Comparison of ENCODE assay signal across 1 cellular context in the genomic region with DNA sequence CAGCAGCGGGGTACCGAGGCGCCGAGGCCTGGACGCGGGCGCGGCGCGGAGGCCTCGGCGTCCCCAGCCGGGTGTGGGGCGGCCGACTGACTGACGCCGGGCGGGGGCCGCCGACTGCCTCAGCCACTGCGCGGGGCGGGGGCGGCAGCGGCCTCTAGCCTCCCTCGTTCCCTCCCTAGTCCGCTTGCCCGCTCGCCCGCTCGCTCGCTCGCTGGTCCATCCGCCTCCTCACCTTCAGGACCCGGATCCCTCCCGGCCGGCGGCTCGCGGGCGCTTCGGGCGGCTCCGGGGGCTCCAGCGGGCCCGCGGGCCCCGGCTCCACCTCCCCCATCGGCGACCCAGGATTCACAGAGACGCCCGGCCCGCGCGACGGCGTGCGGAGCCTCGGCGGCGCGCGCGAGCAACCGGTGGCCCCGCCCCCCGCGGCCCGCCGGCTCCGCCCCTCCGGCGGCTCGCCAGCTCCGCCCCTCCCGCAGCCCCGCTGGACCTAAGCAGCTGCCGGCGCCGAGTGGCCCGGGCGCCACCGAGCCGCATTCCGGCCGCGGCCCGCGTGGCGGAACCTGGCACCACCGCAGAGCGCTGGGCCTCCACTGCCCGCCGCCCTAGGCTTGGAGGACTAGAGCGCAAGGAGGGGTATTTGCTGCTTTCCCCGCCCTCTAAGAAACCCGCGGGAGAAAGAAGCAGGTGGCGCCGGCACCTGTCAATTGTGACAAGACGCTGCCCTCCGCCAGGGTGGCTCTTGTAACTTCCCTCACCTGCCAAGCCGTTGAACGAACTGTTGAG.
TF ChIP-seq lines count a peak whose summit lies in the region.

No MANE protein-coding gene starts in this region.

TF ChIP-seq in HepG2, 621 proteins besides CTCF, POLR2A, EP300 and RAD21 (continued from another document and continues in another):
- TF ChIP-seq PHF8 (CRISPR knock-in tag; IDR thresholded peaks at IDR 0.05) (peak; percentile 45; the same call in 1 of the 2 replicates), MYC (CRISPR knock-in tag; IDR thresholded peaks at IDR 0.05; ENCODE audit: borderline replicate concordance) (peak; percentile 44; the same call in 1 of the 2 replicates), RFX5 (IDR thresholded peaks at IDR 0.05; ENCODE audit: low read depth, low read length) (0 out of 2 replicates have a peak, but pooled peaks have one; percentile 11), SNRNP70 (IDR thresholded peaks at IDR 0.05; ENCODE audit: low read depth, low read length) (no peak), MED1 (CRISPR knock-in tag; IDR thresholded peaks at IDR 0.05) (peak; percentile 51; the same call in 1 of the 2 replicates), NAIF1 (CRISPR knock-in tag; IDR thresholded peaks at IDR 0.05; ENCODE audit: borderline replicate concordance) (no peak), ZSCAN25 (CRISPR knock-in tag; IDR thresholded peaks at IDR 0.05) (no peak; the same call in 1 of the 2 replicates), ZFP62 (CRISPR knock-in tag; IDR thresholded peaks at IDR 0.05) (no peak), ZKSCAN5 (CRISPR knock-in tag; IDR thresholded peaks at IDR 0.05) (no peak), HNF4G (IDR thresholded peaks at IDR 0.05; ENCODE audit: borderline replicate concordance, low read depth, low read length) (0 out of 2 replicates have a peak, but pooled peaks have one; percentile 12), HNF4G (CRISPR knock-in tag; IDR thresholded peaks at IDR 0.05; ENCODE audit: borderline replicate concordance, low read depth) (no peak), ZNF543 (CRISPR knock-in tag; IDR thresholded peaks at IDR 0.05) (0 out of 2 replicates have a peak, but pooled peaks have one; percentile 10), ZFY (CRISPR knock-in tag; IDR thresholded peaks at IDR 0.05) (peak; percentile 91), NFKBIZ (CRISPR knock-in tag; IDR thresholded peaks at IDR 0.05) (0 out of 2 replicates have a peak, but pooled peaks have one; percentile 35), HOXA5 (CRISPR knock-in tag; IDR thresholded peaks at IDR 0.05) (0 out of 2 replicates have a peak, but pooled peaks have one; percentile 41), SAFB2 (CRISPR knock-in tag; IDR thresholded peaks at IDR 0.05; ENCODE audit: borderline replicate concordance, low read depth) (peak; percentile 11; the same call in 1 of the 2 replicates), POLR2AphosphoS5 (IDR thresholded peaks at IDR 0.05; ENCODE audit: low read depth, low read length) (peak; percentile 45; the same call in 1 of the 2 replicates), ZNF768 (CRISPR knock-in tag; IDR thresholded peaks at IDR 0.05) (peak; percentile 51; the same call in 1 of the 2 replicates), FOXA3 (CRISPR knock-in tag; IDR thresholded peaks at IDR 0.05) (peak; percentile 30; the same call in 1 of the 2 replicates), ZFP37 (CRISPR knock-in tag; IDR thresholded peaks at IDR 0.05; ENCODE audit: borderline replicate concordance) (no peak)
- TF ChIP-seq, protein P1, sequence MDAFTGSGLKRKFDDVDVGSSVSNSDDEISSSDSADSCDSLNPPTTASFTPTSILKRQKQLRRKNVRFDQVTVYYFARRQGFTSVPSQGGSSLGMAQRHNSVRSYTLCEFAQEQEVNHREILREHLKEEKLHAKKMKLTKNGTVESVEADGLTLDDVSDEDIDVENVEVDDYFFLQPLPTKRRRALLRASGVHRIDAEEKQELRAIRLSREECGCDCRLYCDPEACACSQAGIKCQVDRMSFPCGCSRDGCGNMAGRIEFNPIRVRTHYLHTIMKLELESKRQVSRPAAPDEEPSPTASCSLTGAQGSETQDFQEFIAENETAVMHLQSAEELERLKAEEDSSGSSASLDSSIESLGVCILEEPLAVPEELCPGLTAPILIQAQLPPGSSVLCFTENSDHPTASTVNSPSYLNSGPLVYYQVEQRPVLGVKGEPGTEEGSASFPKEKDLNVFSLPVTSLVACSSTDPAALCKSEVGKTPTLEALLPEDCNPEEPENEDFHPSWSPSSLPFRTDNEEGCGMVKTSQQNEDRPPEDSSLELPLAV (CRISPR knock-in tag; conservative IDR thresholded peaks at IDR 0.05; ENCODE audit: low read depth), result no peak
- TF ChIP-seq, protein P2, sequence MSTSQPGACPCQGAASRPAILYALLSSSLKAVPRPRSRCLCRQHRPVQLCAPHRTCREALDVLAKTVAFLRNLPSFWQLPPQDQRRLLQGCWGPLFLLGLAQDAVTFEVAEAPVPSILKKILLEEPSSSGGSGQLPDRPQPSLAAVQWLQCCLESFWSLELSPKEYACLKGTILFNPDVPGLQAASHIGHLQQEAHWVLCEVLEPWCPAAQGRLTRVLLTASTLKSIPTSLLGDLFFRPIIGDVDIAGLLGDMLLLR (CRISPR knock-in tag; IDR thresholded peaks at IDR 0.05), result peak; percentile 51; the same call in 1 of the 2 replicates
- TF ChIP-seq, protein P3, sequence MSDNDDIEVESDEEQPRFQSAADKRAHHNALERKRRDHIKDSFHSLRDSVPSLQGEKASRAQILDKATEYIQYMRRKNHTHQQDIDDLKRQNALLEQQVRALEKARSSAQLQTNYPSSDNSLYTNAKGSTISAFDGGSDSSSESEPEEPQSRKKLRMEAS (IDR thresholded peaks at IDR 0.05), result peak; percentile 82; the same call in 1 of the 2 replicates
- TF ChIP-seq, protein P4, sequence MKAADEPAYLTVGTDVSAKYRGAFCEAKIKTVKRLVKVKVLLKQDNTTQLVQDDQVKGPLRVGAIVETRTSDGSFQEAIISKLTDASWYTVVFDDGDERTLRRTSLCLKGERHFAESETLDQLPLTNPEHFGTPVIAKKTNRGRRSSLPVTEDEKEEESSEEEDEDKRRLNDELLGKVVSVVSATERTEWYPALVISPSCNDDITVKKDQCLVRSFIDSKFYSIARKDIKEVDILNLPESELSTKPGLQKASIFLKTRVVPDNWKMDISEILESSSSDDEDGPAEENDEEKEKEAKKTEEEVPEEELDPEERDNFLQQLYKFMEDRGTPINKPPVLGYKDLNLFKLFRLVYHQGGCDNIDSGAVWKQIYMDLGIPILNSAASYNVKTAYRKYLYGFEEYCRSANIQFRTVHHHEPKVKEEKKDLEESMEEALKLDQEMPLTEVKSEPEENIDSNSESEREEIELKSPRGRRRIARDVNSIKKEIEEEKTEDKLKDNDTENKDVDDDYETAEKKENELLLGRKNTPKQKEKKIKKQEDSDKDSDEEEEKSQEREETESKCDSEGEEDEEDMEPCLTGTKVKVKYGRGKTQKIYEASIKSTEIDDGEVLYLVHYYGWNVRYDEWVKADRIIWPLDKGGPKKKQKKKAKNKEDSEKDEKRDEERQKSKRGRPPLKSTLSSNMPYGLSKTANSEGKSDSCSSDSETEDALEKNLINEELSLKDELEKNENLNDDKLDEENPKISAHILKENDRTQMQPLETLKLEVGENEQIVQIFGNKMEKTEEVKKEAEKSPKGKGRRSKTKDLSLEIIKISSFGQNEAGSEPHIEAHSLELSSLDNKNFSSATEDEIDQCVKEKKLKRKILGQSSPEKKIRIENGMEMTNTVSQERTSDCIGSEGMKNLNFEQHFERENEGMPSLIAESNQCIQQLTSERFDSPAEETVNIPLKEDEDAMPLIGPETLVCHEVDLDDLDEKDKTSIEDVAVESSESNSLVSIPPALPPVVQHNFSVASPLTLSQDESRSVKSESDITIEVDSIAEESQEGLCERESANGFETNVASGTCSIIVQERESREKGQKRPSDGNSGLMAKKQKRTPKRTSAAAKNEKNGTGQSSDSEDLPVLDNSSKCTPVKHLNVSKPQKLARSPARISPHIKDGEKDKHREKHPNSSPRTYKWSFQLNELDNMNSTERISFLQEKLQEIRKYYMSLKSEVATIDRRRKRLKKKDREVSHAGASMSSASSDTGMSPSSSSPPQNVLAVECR (CRISPR knock-in tag; IDR thresholded peaks at IDR 0.05; ENCODE audit: borderline replicate concordance), result peak; percentile 76; the same call in 1 of the 2 replicates
- TF ChIP-seq, protein P5, sequence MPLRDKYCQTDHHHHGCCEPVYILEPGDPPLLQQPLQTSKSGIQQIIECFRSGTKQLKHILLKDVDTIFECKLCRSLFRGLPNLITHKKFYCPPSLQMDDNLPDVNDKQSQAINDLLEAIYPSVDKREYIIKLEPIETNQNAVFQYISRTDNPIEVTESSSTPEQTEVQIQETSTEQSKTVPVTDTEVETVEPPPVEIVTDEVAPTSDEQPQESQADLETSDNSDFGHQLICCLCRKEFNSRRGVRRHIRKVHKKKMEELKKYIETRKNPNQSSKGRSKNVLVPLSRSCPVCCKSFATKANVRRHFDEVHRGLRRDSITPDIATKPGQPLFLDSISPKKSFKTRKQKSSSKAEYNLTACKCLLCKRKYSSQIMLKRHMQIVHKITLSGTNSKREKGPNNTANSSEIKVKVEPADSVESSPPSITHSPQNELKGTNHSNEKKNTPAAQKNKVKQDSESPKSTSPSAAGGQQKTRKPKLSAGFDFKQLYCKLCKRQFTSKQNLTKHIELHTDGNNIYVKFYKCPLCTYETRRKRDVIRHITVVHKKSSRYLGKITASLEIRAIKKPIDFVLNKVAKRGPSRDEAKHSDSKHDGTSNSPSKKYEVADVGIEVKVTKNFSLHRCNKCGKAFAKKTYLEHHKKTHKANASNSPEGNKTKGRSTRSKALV (CRISPR knock-in tag; IDR thresholded peaks at IDR 0.05), result peak; percentile 11; the same call in 1 of the 2 replicates
- TF ChIP-seq, protein P6, sequence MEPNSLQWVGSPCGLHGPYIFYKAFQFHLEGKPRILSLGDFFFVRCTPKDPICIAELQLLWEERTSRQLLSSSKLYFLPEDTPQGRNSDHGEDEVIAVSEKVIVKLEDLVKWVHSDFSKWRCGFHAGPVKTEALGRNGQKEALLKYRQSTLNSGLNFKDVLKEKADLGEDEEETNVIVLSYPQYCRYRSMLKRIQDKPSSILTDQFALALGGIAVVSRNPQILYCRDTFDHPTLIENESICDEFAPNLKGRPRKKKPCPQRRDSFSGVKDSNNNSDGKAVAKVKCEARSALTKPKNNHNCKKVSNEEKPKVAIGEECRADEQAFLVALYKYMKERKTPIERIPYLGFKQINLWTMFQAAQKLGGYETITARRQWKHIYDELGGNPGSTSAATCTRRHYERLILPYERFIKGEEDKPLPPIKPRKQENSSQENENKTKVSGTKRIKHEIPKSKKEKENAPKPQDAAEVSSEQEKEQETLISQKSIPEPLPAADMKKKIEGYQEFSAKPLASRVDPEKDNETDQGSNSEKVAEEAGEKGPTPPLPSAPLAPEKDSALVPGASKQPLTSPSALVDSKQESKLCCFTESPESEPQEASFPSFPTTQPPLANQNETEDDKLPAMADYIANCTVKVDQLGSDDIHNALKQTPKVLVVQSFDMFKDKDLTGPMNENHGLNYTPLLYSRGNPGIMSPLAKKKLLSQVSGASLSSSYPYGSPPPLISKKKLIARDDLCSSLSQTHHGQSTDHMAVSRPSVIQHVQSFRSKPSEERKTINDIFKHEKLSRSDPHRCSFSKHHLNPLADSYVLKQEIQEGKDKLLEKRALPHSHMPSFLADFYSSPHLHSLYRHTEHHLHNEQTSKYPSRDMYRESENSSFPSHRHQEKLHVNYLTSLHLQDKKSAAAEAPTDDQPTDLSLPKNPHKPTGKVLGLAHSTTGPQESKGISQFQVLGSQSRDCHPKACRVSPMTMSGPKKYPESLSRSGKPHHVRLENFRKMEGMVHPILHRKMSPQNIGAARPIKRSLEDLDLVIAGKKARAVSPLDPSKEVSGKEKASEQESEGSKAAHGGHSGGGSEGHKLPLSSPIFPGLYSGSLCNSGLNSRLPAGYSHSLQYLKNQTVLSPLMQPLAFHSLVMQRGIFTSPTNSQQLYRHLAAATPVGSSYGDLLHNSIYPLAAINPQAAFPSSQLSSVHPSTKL (CRISPR knock-in tag; IDR thresholded peaks at IDR 0.05), result peak; percentile 30; the same call in 1 of the 2 replicates
- TF ChIP-seq, protein P7, sequence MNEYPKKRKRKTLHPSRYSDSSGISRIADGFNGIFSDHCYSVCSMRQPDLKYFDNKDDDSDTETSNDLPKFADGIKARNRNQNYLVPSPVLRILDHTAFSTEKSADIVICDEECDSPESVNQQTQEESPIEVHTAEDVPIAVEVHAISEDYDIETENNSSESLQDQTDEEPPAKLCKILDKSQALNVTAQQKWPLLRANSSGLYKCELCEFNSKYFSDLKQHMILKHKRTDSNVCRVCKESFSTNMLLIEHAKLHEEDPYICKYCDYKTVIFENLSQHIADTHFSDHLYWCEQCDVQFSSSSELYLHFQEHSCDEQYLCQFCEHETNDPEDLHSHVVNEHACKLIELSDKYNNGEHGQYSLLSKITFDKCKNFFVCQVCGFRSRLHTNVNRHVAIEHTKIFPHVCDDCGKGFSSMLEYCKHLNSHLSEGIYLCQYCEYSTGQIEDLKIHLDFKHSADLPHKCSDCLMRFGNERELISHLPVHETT (CRISPR knock-in tag; conservative IDR thresholded peaks at IDR 0.05), result 0 out of 2 replicates have a peak, but pooled peaks have one; percentile 57
- TF ChIP-seq, protein P8, sequence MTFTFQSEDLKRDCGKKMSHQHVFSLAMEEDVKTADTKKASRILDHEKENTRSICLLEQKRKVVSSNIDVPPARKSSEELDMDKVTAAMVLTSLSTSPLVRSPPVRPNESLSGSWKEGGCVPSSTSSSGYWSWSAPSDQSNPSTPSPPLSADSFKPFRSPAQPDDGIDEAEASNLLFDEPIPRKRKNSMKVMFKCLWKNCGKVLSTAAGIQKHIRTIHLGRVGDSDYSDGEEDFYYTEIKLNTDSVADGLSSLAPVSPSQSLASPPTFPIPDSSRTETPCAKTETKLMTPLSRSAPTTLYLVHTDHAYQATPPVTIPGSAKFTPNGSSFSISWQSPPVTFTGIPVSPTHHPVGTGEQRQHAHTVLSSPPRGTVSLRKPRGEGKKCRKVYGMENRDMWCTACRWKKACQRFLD (CRISPR knock-in tag; IDR thresholded peaks at IDR 0.05; ENCODE audit: borderline replicate concordance), result 0 out of 2 replicates have a peak, but pooled peaks have one; percentile 58
- TF ChIP-seq, protein P9, sequence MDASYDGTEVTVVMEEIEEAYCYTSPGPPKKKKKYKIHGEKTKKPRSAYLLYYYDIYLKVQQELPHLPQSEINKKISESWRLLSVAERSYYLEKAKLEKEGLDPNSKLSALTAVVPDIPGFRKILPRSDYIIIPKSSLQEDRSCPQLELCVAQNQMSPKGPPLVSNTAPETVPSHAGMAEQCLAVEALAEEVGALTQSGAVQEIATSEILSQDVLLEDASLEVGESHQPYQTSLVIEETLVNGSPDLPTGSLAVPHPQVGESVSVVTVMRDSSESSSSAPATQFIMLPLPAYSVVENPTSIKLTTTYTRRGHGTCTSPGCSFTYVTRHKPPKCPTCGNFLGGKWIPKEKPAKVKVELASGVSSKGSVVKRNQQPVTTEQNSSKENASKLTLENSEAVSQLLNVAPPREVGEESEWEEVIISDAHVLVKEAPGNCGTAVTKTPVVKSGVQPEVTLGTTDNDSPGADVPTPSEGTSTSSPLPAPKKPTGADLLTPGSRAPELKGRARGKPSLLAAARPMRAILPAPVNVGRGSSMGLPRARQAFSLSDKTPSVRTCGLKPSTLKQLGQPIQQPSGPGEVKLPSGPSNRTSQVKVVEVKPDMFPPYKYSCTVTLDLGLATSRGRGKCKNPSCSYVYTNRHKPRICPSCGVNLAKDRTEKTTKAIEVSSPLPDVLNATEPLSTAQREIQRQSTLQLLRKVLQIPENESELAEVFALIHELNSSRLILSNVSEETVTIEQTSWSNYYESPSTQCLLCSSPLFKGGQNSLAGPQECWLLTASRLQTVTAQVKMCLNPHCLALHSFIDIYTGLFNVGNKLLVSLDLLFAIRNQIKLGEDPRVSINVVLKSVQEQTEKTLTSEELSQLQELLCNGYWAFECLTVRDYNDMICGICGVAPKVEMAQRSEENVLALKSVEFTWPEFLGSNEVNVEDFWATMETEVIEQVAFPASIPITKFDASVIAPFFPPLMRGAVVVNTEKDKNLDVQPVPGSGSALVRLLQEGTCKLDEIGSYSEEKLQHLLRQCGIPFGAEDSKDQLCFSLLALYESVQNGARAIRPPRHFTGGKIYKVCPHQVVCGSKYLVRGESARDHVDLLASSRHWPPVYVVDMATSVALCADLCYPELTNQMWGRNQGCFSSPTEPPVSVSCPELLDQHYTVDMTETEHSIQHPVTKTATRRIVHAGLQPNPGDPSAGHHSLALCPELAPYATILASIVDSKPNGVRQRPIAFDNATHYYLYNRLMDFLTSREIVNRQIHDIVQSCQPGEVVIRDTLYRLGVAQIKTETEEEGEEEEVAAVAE (CRISPR knock-in tag; IDR thresholded peaks at IDR 0.05; ENCODE audit: borderline replicate concordance), result 0 out of 2 replicates have a peak, but pooled peaks have one; percentile 32
